ENCODE assay signal across 11 cellular contexts in the genomic region with DNA sequence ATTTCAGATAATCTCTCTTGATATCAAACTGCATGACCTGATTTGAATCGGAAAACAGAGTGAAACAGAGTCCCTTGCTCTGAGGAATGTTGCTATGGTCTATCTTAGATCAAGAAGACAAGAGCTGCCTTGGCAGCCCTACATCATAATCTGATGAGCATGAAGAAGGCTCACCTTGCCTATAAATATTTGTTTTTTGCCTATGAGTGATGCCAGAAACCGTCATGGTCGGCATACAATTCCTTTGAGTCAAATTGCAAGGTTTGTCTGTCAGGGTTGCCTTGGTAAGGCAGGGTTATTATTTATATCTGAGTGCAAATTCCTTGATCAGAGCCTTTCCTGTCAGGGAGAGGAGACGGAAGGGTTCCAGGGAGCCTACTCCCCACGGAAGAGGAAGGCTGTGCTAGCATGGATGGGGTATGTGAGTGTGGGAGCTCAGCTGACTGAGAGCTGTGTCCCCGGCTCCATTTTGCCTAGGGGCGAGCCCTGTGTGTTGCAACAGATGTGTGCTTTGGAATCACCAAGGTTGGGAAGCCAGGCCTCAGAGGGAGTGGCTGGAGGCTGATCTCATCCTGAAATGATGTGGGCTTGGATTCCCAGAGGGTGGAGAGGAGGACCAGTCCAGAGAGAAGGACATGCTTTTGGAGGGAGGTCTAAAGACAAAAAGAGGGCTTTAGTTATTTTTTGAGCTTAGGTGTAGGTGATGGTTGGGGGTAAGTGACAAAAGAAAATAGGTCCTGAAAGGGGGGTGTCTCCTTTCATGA. TPM values are rescaled to one million over a fixed set of nuclear protein-coding genes. Genes with fewer than 3 reads are reported as not detected.
DNase-seq lines count a peak whose midpoint lies in the region; ATAC-seq and TF ChIP-seq lines count a peak whose summit lies in the region.
"Had no signal": no experiment of that assay in that cellular context is flagged by ENCODE, and none has a peak within 500 bp of the region (broad histone marks: within the 10 kb centered on the region; RNA-seq: fewer than 3 reads in every experiment).

No MANE protein-coding gene starts in this region.

- H3K9me3 ChIP-seq in gastroesophageal sphincter, result no peaks in the 10 kb centered on the region
- no peaks in the 10 kb centered on the region for H3K9me3 ChIP-seq in body of pancreas
- H3K9me3 ChIP-seq: transverse colon had no signal

- peak; percentile 33 for DNase-seq in GM23338 (ENCODE audit: low spot score)
- DNase-seq in WTC11 (ENCODE audit: low spot score), result no peak
- DNase-seq in posterior vena cava (ENCODE audit: low spot score), result peak; percentile 86
- DNase-seq in body of pancreas, result no peak
- DNase-seq in T-cell, result no peak
- DNase-seq: NCI-H510A treated with DMSO at 0.1 percent for 48 hours, transverse colon had no signal

- H3K79me2 ChIP-seq in GM23338 (replicated peaks; ENCODE audit: insufficient read depth), result no peaks in the 10 kb centered on the region

- 50% methylated on average over 3 of the region's 7 CpGs; no CpG with 5 or more reads in 1 of the 2 donors for WGBS in gastroesophageal sphincter (ENCODE audit: low coverage in 1 of 2), 2 donors
- WGBS in body of pancreas, 2 donors, result 64 to 92% methylated on average over 1 to 7 of the region's 7 CpGs

- TF ChIP-seq CTCF in GM23338 (conservative IDR thresholded peaks at IDR 0.05; ENCODE audit: low read depth in 2 of 2) (no peak), WTC11 (IDR thresholded peaks at IDR 0.05) (no peak), gastroesophageal sphincter (IDR thresholded peaks at IDR 0.05) (no peak), body of pancreas (IDR thresholded peaks at IDR 0.05) (no peak)

- no peaks in the 10 kb centered on the region for H4K20me1 ChIP-seq in GM23338 (replicated peaks; ENCODE audit: insufficient read depth)

- TF ChIP-seq POLR2A in gastroesophageal sphincter (IDR thresholded peaks at IDR 0.05) (no peak), body of pancreas (IDR thresholded peaks at IDR 0.05) (no peak)

- no peaks in the 10 kb centered on the region for H3K9me2 ChIP-seq in GM23338 (ENCODE audit: insufficient read depth)

- H3K4me1 Mint-ChIP-seq in GM23338 (peaks cover 19% of the 10 kb centered on the region), WTC11 (peaks cover 27% of the 10 kb centered on the region), T-cell (no peaks in the 10 kb centered on the region)

- H3K4me1 ChIP-seq in GM23338 (ENCODE audit: insufficient read depth) (peaks cover 7% of the 10 kb centered on the region; the same call in 1 of the 2 replicates), gastroesophageal sphincter (no peaks in the 10 kb centered on the region), body of pancreas (no peaks in the 10 kb centered on the region)
- H3K4me1 ChIP-seq: transverse colon had no signal

- H3K4me3 ChIP-seq in GM23338, result no peak overlapping the region
- no peak overlapping the region for H3K4me3 ChIP-seq in gastroesophageal sphincter
- H3K4me3 ChIP-seq in body of pancreas, result no peak overlapping the region
- H3K4me3 ChIP-seq: transverse colon had no signal

- no peak overlapping the region for H3K4me2 ChIP-seq in GM23338

- H3K27ac Mint-ChIP-seq in GM23338 (no peak overlapping the region), WTC11 (no peak overlapping the region), T-cell (no peak overlapping the region)

- no peak overlapping the region for H2AFZ ChIP-seq in GM23338

- H3K27ac ChIP-seq in GM23338 (ENCODE audit: low read depth) (no peak overlapping the region), gastroesophageal sphincter (no peak overlapping the region), body of pancreas (no peak overlapping the region)
- H3K27ac ChIP-seq: transverse colon had no signal

- H3K27me3 Mint-ChIP-seq in GM23338 (ENCODE audit: insufficient read depth, low read depth, poor library complexity), result peaks cover 2% of the 10 kb centered on the region
- H3K27me3 Mint-ChIP-seq in WTC11 (ENCODE audit: low read depth), result no peaks in the 10 kb centered on the region
- peaks cover 5 to 47% of the 10 kb centered on the region in 2 donors for H3K27me3 Mint-ChIP-seq in T-cell

- TF ChIP-seq EP300 in gastroesophageal sphincter (IDR thresholded peaks at IDR 0.05), result no peak

- H3K27me3 ChIP-seq in GM23338 (ENCODE audit: insufficient read depth) (no peaks in the 10 kb centered on the region), gastroesophageal sphincter (no peaks in the 10 kb centered on the region), body of pancreas (no peaks in the 10 kb centered on the region)
- H3K27me3 ChIP-seq: transverse colon had no signal

- H3F3A ChIP-seq in GM23338 (replicated peaks; ENCODE audit: low read depth), result no peaks in the 10 kb centered on the region

- POLR2A ChIA-PET in WTC11 (lab: Charles Lee) (interaction anchor here (0.6 kb wide), 1 partner anchor 422 kb away, joined by 3 read pairs; no protein-coding TSS in a partner anchor), T-cell (lab: Charles Lee) (no interaction called here)

- peak; percentile 51; the same call in 2 of the 3 replicates for ATAC-seq in GM23338
- ATAC-seq in WTC11, result peak; percentile 71
- ATAC-seq in gastroesophageal sphincter, result peak; percentile 87
- no peak for ATAC-seq in GM19452 (IDR thresholded peaks at IDR 0.05; ENCODE audit: unreplicated experiment)
- no peak for ATAC-seq in GM18861 (IDR thresholded peaks at IDR 0.05; ENCODE audit: unreplicated experiment)
- ATAC-seq in body of pancreas, result no peak
- no peak for ATAC-seq in T-cell (replicated peaks in 1 of 4)

- H3K36me3 Mint-ChIP-seq in GM23338 (ENCODE audit: low read depth) (no peaks in the 10 kb centered on the region), WTC11 (no peaks in the 10 kb centered on the region), T-cell (no peaks in the 10 kb centered on the region)

- intact Hi-C loops in posterior vena cava (cut with DNase I), result no loop called here
- intact Hi-C loops in body of pancreas (cut with DNase I), result no loop called here

- H3K4me3 Mint-ChIP-seq in GM23338 (no peak overlapping the region), WTC11 (no peak overlapping the region), T-cell (no peak overlapping the region)

- H3K36me3 ChIP-seq in GM23338 (ENCODE audit: insufficient read depth) (no peaks in the 10 kb centered on the region), gastroesophageal sphincter (no peaks in the 10 kb centered on the region), body of pancreas (replicated peaks in 1 of 2; ENCODE audit: insufficient read depth in 1 of 2, low read depth in 2 of 2) (no peaks in the 10 kb centered on the region)
- H3K36me3 ChIP-seq: transverse colon had no signal

- CTCF ChIA-PET in WTC11 (lab: Charles Lee) (interaction anchor here (1.2 to 1.5 kb wide), 3 partner anchors 11 to 234 kb away, joined by 3 to 6 read pairs (median 4); no protein-coding TSS in a partner anchor), T-cell (lab: Charles Lee) (interaction anchor here (0.5 to 2.0 kb wide), 4 partner anchors 10 to 251 kb away, joined by 4 to 8 read pairs (median 6); no protein-coding TSS in a partner anchor)

- H3K9me3 Mint-ChIP-seq in GM23338 (no peaks in the 10 kb centered on the region), WTC11 (no peaks in the 10 kb centered on the region), T-cell (no peaks in the 10 kb centered on the region)

TF ChIP-seq in GM23338, 12 proteins besides CTCF, POLR2A, EP300 and RAD21:
- TF ChIP-seq POLR2AphosphoS5 (IDR thresholded peaks at IDR 0.05; ENCODE audit: low read depth) (no peak), ZNF331 (CRISPR knock-in tag; IDR thresholded peaks at IDR 0.05; ENCODE audit: low read depth) (no peak), JUNB (IDR thresholded peaks at IDR 0.05; ENCODE audit: unreplicated experiment) (no peak)
- TF ChIP-seq, protein P1, sequence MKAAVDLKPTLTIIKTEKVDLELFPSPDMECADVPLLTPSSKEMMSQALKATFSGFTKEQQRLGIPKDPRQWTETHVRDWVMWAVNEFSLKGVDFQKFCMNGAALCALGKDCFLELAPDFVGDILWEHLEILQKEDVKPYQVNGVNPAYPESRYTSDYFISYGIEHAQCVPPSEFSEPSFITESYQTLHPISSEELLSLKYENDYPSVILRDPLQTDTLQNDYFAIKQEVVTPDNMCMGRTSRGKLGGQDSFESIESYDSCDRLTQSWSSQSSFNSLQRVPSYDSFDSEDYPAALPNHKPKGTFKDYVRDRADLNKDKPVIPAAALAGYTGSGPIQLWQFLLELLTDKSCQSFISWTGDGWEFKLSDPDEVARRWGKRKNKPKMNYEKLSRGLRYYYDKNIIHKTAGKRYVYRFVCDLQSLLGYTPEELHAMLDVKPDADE (IDR thresholded peaks at IDR 0.05), result no peak

TF ChIP-seq in WTC11, 78 proteins besides CTCF, POLR2A, EP300 and RAD21 (continues in another document):
- TF ChIP-seq, protein P2, sequence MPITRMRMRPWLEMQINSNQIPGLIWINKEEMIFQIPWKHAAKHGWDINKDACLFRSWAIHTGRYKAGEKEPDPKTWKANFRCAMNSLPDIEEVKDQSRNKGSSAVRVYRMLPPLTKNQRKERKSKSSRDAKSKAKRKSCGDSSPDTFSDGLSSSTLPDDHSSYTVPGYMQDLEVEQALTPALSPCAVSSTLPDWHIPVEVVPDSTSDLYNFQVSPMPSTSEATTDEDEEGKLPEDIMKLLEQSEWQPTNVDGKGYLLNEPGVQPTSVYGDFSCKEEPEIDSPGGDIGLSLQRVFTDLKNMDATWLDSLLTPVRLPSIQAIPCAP (CRISPR knock-in tag; IDR thresholded peaks at IDR 0.05), result no peak
- no peak for TF ChIP-seq ZNF396 (CRISPR knock-in tag; IDR thresholded peaks at IDR 0.05; ENCODE audit: borderline replicate concordance)
- TF ChIP-seq, protein P3, sequence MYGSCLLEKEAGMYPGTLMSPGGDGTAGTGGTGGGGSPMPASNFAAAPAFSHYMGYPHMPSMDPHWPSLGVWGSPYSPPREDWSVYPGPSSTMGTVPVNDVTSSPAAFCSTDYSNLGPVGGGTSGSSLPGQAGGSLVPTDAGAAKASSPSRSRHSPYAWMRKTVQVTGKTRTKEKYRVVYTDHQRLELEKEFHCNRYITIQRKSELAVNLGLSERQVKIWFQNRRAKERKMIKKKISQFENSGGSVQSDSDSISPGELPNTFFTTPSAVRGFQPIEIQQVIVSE (CRISPR knock-in tag; IDR thresholded peaks at IDR 0.05; ENCODE audit: borderline replicate concordance), result no peak

RNA-seq across cellular contexts. Expression of a gene that starts 43.6 kb away (rescaled TPM):
- total RNA-seq in GM23338 (2014; rRNA removed; shearing (Covaris generic)), result 0.19 and 0.31 TPM in 2 replicates
- not detected in 2 replicates for polyA plus RNA-seq in GM23338 (2016; fragmentation: Nextera tagmentation; extraction: Ambion mirVana)
- total RNA-seq in WTC11 (2021) (0.07 to 0.24 TPM (median 0.11 TPM) in 3 replicates), gastroesophageal sphincter (under 1 TPM in 2 of 4 donors, not detected in 2; under 0.01 to 0.07 TPM), posterior vena cava (under 1 TPM; 0.19 to 0.28 TPM), body of pancreas (not detected), T-cell (not detected)
- total RNA-seq: T-helper 2 cell treated with Interferon-gamma antibody and Interleukin-4, amounts not matched to agents 100 ng/mL and 5 ng/mL, for 36 hours had no signal

Comparison
In these comparisons a context has a peak if more than half of its experiments do, and no peak if none do; other contexts are left out.
1. ATAC-seq: peak in GM23338 (single experiment), WTC11 (single experiment) and gastroesophageal sphincter (single experiment); none in GM19452 (single experiment), GM18861 (single experiment), body of pancreas (single experiment) and T-cell (0 of 4).
2. DNase-seq: peak in GM23338 (single experiment) and posterior vena cava (single experiment); none in WTC11 (single experiment), body of pancreas (0 of 4) and T-cell (0 of 34).